Comparison of ENCODE assay signal across 16 cellular contexts in the genomic region with DNA sequence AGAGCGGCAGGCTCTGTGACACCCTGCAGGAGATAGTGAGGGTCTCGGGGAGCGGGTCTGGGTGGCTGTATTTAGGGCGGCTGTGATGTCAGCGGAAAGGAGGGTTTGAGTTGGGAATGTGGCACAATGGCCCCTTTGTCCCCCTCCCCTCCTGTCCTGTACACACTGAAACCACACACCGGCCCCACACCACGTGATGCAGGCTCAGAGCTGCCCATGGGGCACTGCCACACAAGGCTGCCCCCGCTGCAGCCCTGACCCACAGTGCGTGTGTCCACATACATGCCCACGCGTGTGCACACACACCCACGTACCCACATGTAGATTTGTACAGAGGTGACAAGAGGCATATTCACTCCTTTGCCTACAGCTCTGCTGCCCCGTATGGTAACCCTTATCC. TPM values are rescaled to one million over a fixed set of nuclear protein-coding genes. Genes with fewer than 3 reads are reported as not detected.
DNase-seq lines count a peak whose midpoint lies in the region; ATAC-seq and TF ChIP-seq lines count a peak whose summit lies in the region.
"Had no signal": no experiment of that assay in that cellular context is flagged by ENCODE, and none has a peak within 500 bp of the region (broad histone marks: within the 10 kb centered on the region; RNA-seq: fewer than 3 reads in every experiment).

No MANE protein-coding gene starts in this region.

- TF ChIP-seq CTCF in hepatocyte (IDR thresholded peaks at IDR 0.05; ENCODE audit: poor library complexity) (no peak), psoas muscle (IDR thresholded peaks at IDR 0.05) (no peak), GM23338 (conservative IDR thresholded peaks at IDR 0.05; ENCODE audit: low read depth in 2 of 2) (no peak), omental fat pad (IDR thresholded peaks at IDR 0.05) (no peak)

- no peak for ATAC-seq in psoas muscle
- no peak for ATAC-seq in GM23338
- ATAC-seq in omental fat pad (ENCODE audit: low FRiP score): no peak
- no peak for ATAC-seq in stimulated activated naive CD8-positive, alpha-beta T cell treated with anti-CD3 and anti-CD28 coated beads, Interleukin-15, amount 100 ng/mL, for 72 hours

- H3K4me3 Mint-ChIP-seq in GM23338: no peak overlapping the region
- no peak overlapping the region for H3K4me3 Mint-ChIP-seq in stimulated activated naive CD8-positive, alpha-beta T cell treated with anti-CD3 and anti-CD28 coated beads, Interleukin-15, amount 100 ng/mL, for 72 hours

- peaks cover 22% of the 10 kb centered on the region for H3K27me3 Mint-ChIP-seq in GM23338 (ENCODE audit: insufficient read depth, low read depth, poor library complexity)
- H3K27me3 Mint-ChIP-seq in stimulated activated naive CD8-positive, alpha-beta T cell treated with anti-CD3 and anti-CD28 coated beads, Interleukin-15, amount 100 ng/mL, for 72 hours: no peaks in the 10 kb centered on the region

- H3K4me3 ChIP-seq in ACC112 (ENCODE audit: low read depth, low read length) (no peak overlapping the region), hepatocyte (no peak overlapping the region), psoas muscle (no peak overlapping the region), GM23338 (no peak overlapping the region)

- H3K27me3 ChIP-seq in ACC112 (ENCODE audit: insufficient read depth, low read length): no peaks in the 10 kb centered on the region
- no peaks in the 10 kb centered on the region for H3K27me3 ChIP-seq in hepatocyte
- no peaks in the 10 kb centered on the region for H3K27me3 ChIP-seq in psoas muscle (ENCODE audit: insufficient read depth in 3 of 3, low read length in 2 of 3)
- no peaks in the 10 kb centered on the region for H3K27me3 ChIP-seq in GM23338 (ENCODE audit: insufficient read depth)

- intact Hi-C loops in psoas muscle (cut with DNase I): no loop called here

- peaks cover 2% of the 10 kb centered on the region; the same call in 1 of the 2 replicates for H3K36me3 ChIP-seq in ACC112 (ENCODE audit: insufficient read depth, low read length)
- no peaks in the 10 kb centered on the region for H3K36me3 ChIP-seq in hepatocyte (replicated peaks; ENCODE audit: insufficient read depth, low read depth)
- peaks cover 0 to 6% of the 10 kb centered on the region in 2 donors for H3K36me3 ChIP-seq in psoas muscle (ENCODE audit: insufficient read depth in 1 of 2, low read depth in 1 of 2)
- H3K36me3 ChIP-seq in GM23338 (ENCODE audit: insufficient read depth): no peaks in the 10 kb centered on the region

- DNase-seq in SK-MEL-5 (ENCODE audit: low read depth, low spot score): peak; percentile 91
- DNase-seq in hepatocyte (ENCODE audit: low spot score): no peak
- peak; percentile 13 to 47 for DNase-seq in psoas muscle
- no peak for DNase-seq in GM23338 (ENCODE audit: low spot score)
- no peak for DNase-seq in omental fat pad (ENCODE audit: low spot score)
- no peak for DNase-seq in stimulated activated CD4-positive, alpha-beta T cell treated with anti-CD3 and anti-CD28 coated beads, Interleukin-4, amount 100 ng/mL, for 1 hour
- DNase-seq in stimulated activated naive CD8-positive, alpha-beta T cell treated with anti-CD3 and anti-CD28 coated beads, Interleukin-15, amount 100 ng/mL, for 72 hours: no peak
- DNase-seq: Kasumi-1, NCI-H146, OCI-M1, WERI-Rb-1 had no signal

- no peaks in the 10 kb centered on the region for H4K20me1 ChIP-seq in hepatocyte (ENCODE audit: insufficient read depth, poor library complexity, severe bottlenecking)
- H4K20me1 ChIP-seq in GM23338 (replicated peaks; ENCODE audit: insufficient read depth): no peaks in the 10 kb centered on the region

- H3K9me3 Mint-ChIP-seq in GM23338: no peaks in the 10 kb centered on the region
- no peaks in the 10 kb centered on the region for H3K9me3 Mint-ChIP-seq in stimulated activated naive CD8-positive, alpha-beta T cell treated with anti-CD3 and anti-CD28 coated beads, Interleukin-15, amount 100 ng/mL, for 72 hours

- H3F3A ChIP-seq in GM23338 (replicated peaks; ENCODE audit: low read depth): 0 out of 2 replicates have a peak, but pooled peaks cover 8% of the 10 kb centered on the region

- H3K9me3 ChIP-seq in hepatocyte (ENCODE audit: low read depth): no peaks in the 10 kb centered on the region
- no peaks in the 10 kb centered on the region for H3K9me3 ChIP-seq in psoas muscle

- no peak overlapping the region for H3K27ac Mint-ChIP-seq in GM23338
- H3K27ac Mint-ChIP-seq in stimulated activated naive CD8-positive, alpha-beta T cell treated with anti-CD3 and anti-CD28 coated beads, Interleukin-15, amount 100 ng/mL, for 72 hours: no peak overlapping the region

- peak overlapping the region; percentile 92; the same call in 1 of the 2 replicates for H3K27ac ChIP-seq in ACC112 (ENCODE audit: low read depth, low read length)
- peak overlapping the region; percentile 59 for H3K27ac ChIP-seq in hepatocyte
- H3K27ac ChIP-seq in psoas muscle: no peak overlapping the region
- H3K27ac ChIP-seq in GM23338 (ENCODE audit: low read depth): no peak overlapping the region
- H3K27ac ChIP-seq: HL-60, WERI-Rb-1 had no signal

- H3K4me1 Mint-ChIP-seq in GM23338: peaks cover 48% of the 10 kb centered on the region
- H3K4me1 Mint-ChIP-seq in stimulated activated naive CD8-positive, alpha-beta T cell treated with anti-CD3 and anti-CD28 coated beads, Interleukin-15, amount 100 ng/mL, for 72 hours: peaks cover 28% of the 10 kb centered on the region

- H3K4me2 ChIP-seq in hepatocyte (no peak overlapping the region), GM23338 (no peak overlapping the region)

- H3K4me1 ChIP-seq in ACC112 (ENCODE audit: control insufficient read depth, insufficient read depth, low read length, unreplicated experiment) (peaks cover 38% of the 10 kb centered on the region), hepatocyte (ENCODE audit: insufficient read depth) (peaks cover 27% of the 10 kb centered on the region), psoas muscle (peaks cover 27% of the 10 kb centered on the region), GM23338 (ENCODE audit: insufficient read depth) (peaks cover 38% of the 10 kb centered on the region)

- H2AFZ ChIP-seq in ACC112 (ENCODE audit: low read length, unreplicated experiment): no peak overlapping the region
- H2AFZ ChIP-seq in hepatocyte: no peak overlapping the region
- no peak overlapping the region; the same call in 1 of the 2 replicates for H2AFZ ChIP-seq in GM23338

- peaks cover 10% of the 10 kb centered on the region for H3K36me3 Mint-ChIP-seq in GM23338 (ENCODE audit: low read depth)

- WGBS in hepatocyte (ENCODE audit: low lambda C conversion rate, missing lambda C conversion rate): 84% methylated on average over 13 of the region's 13 CpGs
- WGBS in psoas muscle, 3 donors: 83 to 87% (median 87%) methylated on average over 13 of the region's 13 CpGs

- in situ Hi-C loops in SK-MEL-5 (cut with HindIII; ENCODE audit: low pct_unique_long_range_greater_than_20kb, low sequenced_read_pairs): no loop called here

- no peaks in the 10 kb centered on the region for H3K79me2 ChIP-seq in ACC112 (ENCODE audit: control insufficient read depth, insufficient read depth, low read length, unreplicated experiment)
- H3K79me2 ChIP-seq in hepatocyte: no peaks in the 10 kb centered on the region
- no peaks in the 10 kb centered on the region for H3K79me2 ChIP-seq in GM23338 (replicated peaks; ENCODE audit: insufficient read depth)

- H3K9me2 ChIP-seq in hepatocyte (replicated peaks; ENCODE audit: insufficient read depth) (no peaks in the 10 kb centered on the region), GM23338 (ENCODE audit: insufficient read depth) (no peaks in the 10 kb centered on the region)

RNA-seq across cellular contexts. Expression of a gene that starts 15.3 kb away (rescaled TPM):
- not detected in 2 replicates for total RNA-seq in SK-MEL-5 (2014; rRNA removed; shearing (Covaris generic))
- not detected in 2 replicates for polyA plus RNA-seq in SK-MEL-5 (2015; cell fraction: cytosol; rRNA removed)
- not detected in 2 replicates for polyA plus RNA-seq in SK-MEL-5 (2015; cell fraction: nucleus; rRNA removed)
- total RNA-seq in hepatocyte (0.37 TPM in 1 of 2 replicates, not detected in the other), psoas muscle (100 to 1,000 TPM; 245 to 291 (median 266) TPM), omental fat pad (1 to 10 TPM in 3 of 4 donors, not detected in 1; 1.1 to 4.9 (median 2.6) TPM)
- polyA plus RNA-seq in hepatocyte (0.83 and 2.2 TPM in 2 replicates), psoas muscle (100 to 1,000 TPM; 120 to 254 (median 151) TPM), GM23338 (2016; fragmentation: Nextera tagmentation; extraction: Ambion mirVana) (0.19 TPM in 1 of 2 replicates, not detected in the other)
- total RNA-seq in GM23338 (2014; rRNA removed; shearing (Covaris generic)): not detected in 2 replicates
- total RNA-seq: activated CD8-positive, alpha-beta memory T cell treated with anti-CD3 and anti-CD28 coated beads for 36 hours; bronchial epithelial cell; lung microvascular endothelial cell had no signal

RNA-seq across cellular contexts. Expression of a gene that starts 20.3 kb away (rescaled TPM):
- 0.03 TPM in 2 replicates for total RNA-seq in SK-MEL-5 (2014; rRNA removed; shearing (Covaris generic))
- polyA plus RNA-seq in SK-MEL-5 (2015; cell fraction: cytosol; rRNA removed): 1.8 and 2.2 TPM in 2 replicates
- polyA plus RNA-seq in SK-MEL-5 (2015; cell fraction: nucleus; rRNA removed): 0.33 and 4.0 TPM in 2 replicates
- total RNA-seq in hepatocyte (351 and 1,063 TPM in 2 replicates), psoas muscle (10 to 100 TPM; 10.2 to 46.6 (median 18.7) TPM), omental fat pad (10 to 100 TPM; 21.2 to 57.9 (median 43.6) TPM)
- polyA plus RNA-seq in hepatocyte (5,822 and 6,071 TPM in 2 replicates), psoas muscle (1 to 10 TPM; 2.3 to 5.4 (median 3.3) TPM), GM23338 (2016; fragmentation: Nextera tagmentation; extraction: Ambion mirVana) (21.2 and 22.4 TPM in 2 replicates)
- 27.9 and 34.3 TPM in 2 replicates for total RNA-seq in GM23338 (2014; rRNA removed; shearing (Covaris generic))

RNA-seq across cellular contexts. Expression of a gene that starts 30.7 kb away (rescaled TPM):
- 33.6 and 36.2 TPM in 2 replicates for total RNA-seq in SK-MEL-5 (2014; rRNA removed; shearing (Covaris generic))
- polyA plus RNA-seq in SK-MEL-5 (2015; cell fraction: cytosol; rRNA removed): 49.3 and 63.2 TPM in 2 replicates
- polyA plus RNA-seq in SK-MEL-5 (2015; cell fraction: nucleus; rRNA removed): 61.2 and 61.5 TPM in 2 replicates
- total RNA-seq in hepatocyte (22.5 and 26.2 TPM in 2 replicates), psoas muscle (10 to 100 TPM; 15.1 to 26.5 (median 18.4) TPM), omental fat pad (10 to 100 TPM; 16.6 to 38.0 (median 25.6) TPM)
- polyA plus RNA-seq in hepatocyte (5.1 and 6.7 TPM in 2 replicates), psoas muscle (10 to 100 TPM in 2 of 3 donors, 1 to 10 TPM in 1; 7.0 to 11.3 (median 11.0) TPM), GM23338 (2016; fragmentation: Nextera tagmentation; extraction: Ambion mirVana) (1.9 and 2.1 TPM in 2 replicates)
- total RNA-seq in GM23338 (2014; rRNA removed; shearing (Covaris generic)): 10.1 and 10.5 TPM in 2 replicates

RNA-seq across cellular contexts. Expression of a gene that starts 51.2 kb away (rescaled TPM):
- 0.03 TPM in 1 of 2 replicates, not detected in the other for total RNA-seq in SK-MEL-5 (2014; rRNA removed; shearing (Covaris generic))
- polyA plus RNA-seq in SK-MEL-5 (2015; cell fraction: cytosol; rRNA removed): 0.58 and 1.5 TPM in 2 replicates
- 0.21 TPM in 1 of 2 replicates, not detected in the other for polyA plus RNA-seq in SK-MEL-5 (2015; cell fraction: nucleus; rRNA removed)
- total RNA-seq in hepatocyte (2.4 and 3.1 TPM in 2 replicates), psoas muscle (1 to 10 TPM in 3 of 4 donors, under 1 TPM in 1; 0.55 to 2.7 (median 1.3) TPM), omental fat pad (under 1 TPM in 2 of 4 donors, not detected in 2; 0.12 to 0.44 TPM)
- polyA plus RNA-seq in hepatocyte (3.1 and 4.2 TPM in 2 replicates), psoas muscle (1 to 10 TPM in 1 of 3 donors, under 1 TPM in 2; 0.64 to 1.3 (median 0.98) TPM), GM23338 (2016; fragmentation: Nextera tagmentation; extraction: Ambion mirVana) (0.70 and 0.97 TPM in 2 replicates)
- 1.3 and 4.7 TPM in 2 replicates for total RNA-seq in GM23338 (2014; rRNA removed; shearing (Covaris generic))

Comparison
In these comparisons a context has a peak if more than half of its experiments do, and no peak if none do; other contexts are left out.
1. H3K27ac ChIP-seq: peak in ACC112 (single experiment) and hepatocyte (single experiment); none in psoas muscle (single experiment) and GM23338 (single experiment).
2. DNase-seq: peak in SK-MEL-5 (single experiment) and psoas muscle (2 of 2); none in hepatocyte (single experiment), GM23338 (single experiment), omental fat pad (single experiment), stimulated activated CD4-positive, alpha-beta T cell treated with anti-CD3 and anti-CD28 coated beads, Interleukin-4, amount 100 ng/mL, for 1 hour (single experiment) and stimulated activated naive CD8-positive, alpha-beta T cell treated with anti-CD3 and anti-CD28 coated beads, Interleukin-15, amount 100 ng/mL, for 72 hours (0 of 2).
3. RNA of a gene that starts 15.3 kb away (total RNA-seq): 245 to 291 TPM in psoas muscle; 1.1 to 4.9 TPM in omental fat pad, 0.37 TPM in hepatocyte, not detected in SK-MEL-5 and not detected in GM23338; every median in the first group is over 10 times any median in the second.